20 cellular contexts compared by ENCODE assay signal in the genomic region with DNA sequence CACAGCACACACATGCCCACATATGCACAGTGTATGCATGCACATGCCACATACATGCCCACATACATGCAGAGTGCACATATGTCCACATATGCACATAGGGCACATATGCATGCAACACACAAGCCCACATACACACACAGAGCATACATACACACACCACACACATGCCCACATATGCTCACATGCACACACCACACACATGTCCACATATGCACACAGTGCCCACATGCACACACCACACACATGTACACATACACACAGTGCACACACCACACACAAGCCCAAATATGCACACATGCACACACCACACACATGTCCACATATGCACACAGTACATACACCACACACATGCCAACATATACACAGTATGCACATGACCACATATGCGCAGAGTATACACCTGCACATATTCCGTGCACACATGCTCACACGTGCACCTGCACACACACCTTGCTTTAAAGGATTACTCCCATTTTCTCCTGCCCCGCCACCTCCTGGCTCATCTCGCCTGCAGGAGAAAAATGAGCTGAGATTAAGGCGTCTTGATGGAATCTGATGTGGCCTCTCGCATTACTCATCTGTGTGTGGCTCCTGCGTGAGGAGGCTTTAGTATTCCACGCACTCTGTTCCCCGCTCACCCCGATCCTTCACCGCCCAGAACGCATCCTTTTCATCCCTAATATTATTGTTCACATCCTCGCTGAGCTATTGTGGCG.
"Had no signal": no experiment of that assay in that cellular context is flagged by ENCODE, and none has a peak within 500 bp of the region (broad histone marks: within the 10 kb centered on the region; RNA-seq: fewer than 3 reads in every experiment).

No MANE protein-coding gene starts in this region.

- H3K27ac ChIP-seq: gastrocnemius medialis, heart right ventricle, thyroid gland, vagina had no signal

- H3K4me1 Mint-ChIP-seq: activated CD4-positive, alpha-beta T cell treated with anti-CD3 and anti-CD28 coated beads for 36 hours; activated naive CD8-positive, alpha-beta T cell treated with anti-CD3 and anti-CD28 coated beads, Interleukin-2, amount 10 ng/mL, durations not matched to agents 7 days and 5 days; memory B cell; naive B cell had no signal

- H3K4me3 Mint-ChIP-seq: activated CD4-positive, alpha-beta T cell treated with anti-CD3 and anti-CD28 coated beads for 36 hours; activated naive CD8-positive, alpha-beta T cell treated with anti-CD3 and anti-CD28 coated beads, Interleukin-2, amount 10 ng/mL, durations not matched to agents 7 days and 5 days; activated T-helper 1 cell treated with anti-CD3 and anti-CD28 coated beads, Interleukin-12 subunit alpha, Interleukin-12 subunit beta, Interleukin-2, Interleukin-4 antibody, amounts not matched to agents 30 ng/mL and 10 ng/mL and 1 ng/mL, durations not matched to agents 14 hours and 24 hours and 36 hours; memory B cell had no signal

- H3K27me3 ChIP-seq: thyroid gland, vagina had no signal

- H3K4me1 ChIP-seq: gastrocnemius medialis, heart right ventricle, vagina had no signal

- H3K27ac Mint-ChIP-seq: activated CD4-positive, alpha-beta T cell treated with anti-CD3 and anti-CD28 coated beads for 36 hours; activated naive CD8-positive, alpha-beta T cell treated with anti-CD3 and anti-CD28 coated beads, Interleukin-2, amount 10 ng/mL, durations not matched to agents 7 days and 5 days; activated T-helper 1 cell treated with anti-CD3 and anti-CD28 coated beads, Interleukin-12 subunit alpha, Interleukin-12 subunit beta, Interleukin-2, Interleukin-4 antibody, amounts not matched to agents 30 ng/mL and 10 ng/mL and 1 ng/mL, durations not matched to agents 14 hours and 24 hours and 36 hours; memory B cell; naive B cell had no signal

- H3K36me3 ChIP-seq: gastrocnemius medialis, heart right ventricle, thyroid gland, vagina had no signal

- DNase-seq: activated CD4-positive, alpha-beta T cell treated with anti-CD3 and anti-CD28 coated beads for 36 hours; activated CD4-positive, alpha-beta T cell treated with anti-CD3 and anti-CD28 coated beads, Interleukin-2, amount 50 U/mL, for 48 hours; activated naive CD8-positive, alpha-beta T cell treated with anti-CD3 and anti-CD28 coated beads, Interleukin-2, amount 10 ng/mL, durations not matched to agents 7 days and 5 days; central memory CD4-positive, alpha-beta T cell; gastrocnemius medialis; heart right ventricle; kidney glomerular epithelial cell; left ventricle myocardium superior; mucosa of descending colon; naive B cell; retina; stimulated activated CD4-positive, alpha-beta T cell treated with anti-CD3 and anti-CD28 coated beads, Interleukin-1b, Interleukin-23, amount 100 ng/mL, for 48 hours; stimulated activated CD8-positive, alpha-beta memory T cell treated with anti-CD3 and anti-CD28 coated beads, Interleukin-4, amount 100 ng/mL, for 48 hours; stimulated activated naive CD4-positive, alpha-beta T cell; thyroid gland had no signal

- H3K9me3 ChIP-seq: gastrocnemius medialis, heart right ventricle, mucosa of descending colon, thyroid gland, vagina had no signal

- ATAC-seq: activated CD4-positive, alpha-beta T cell treated with anti-CD3 and anti-CD28 coated beads for 36 hours; esophagus mucosa; gastrocnemius medialis; heart right ventricle; left ventricle myocardium superior; mucosa of descending colon had no signal

- H3K36me3 Mint-ChIP-seq: activated naive CD8-positive, alpha-beta T cell treated with anti-CD3 and anti-CD28 coated beads, Interleukin-2, amount 10 ng/mL, durations not matched to agents 7 days and 5 days; memory B cell; naive B cell had no signal

- H3K4me3 ChIP-seq: gastrocnemius medialis, heart right ventricle, mucosa of descending colon, thyroid gland, vagina had no signal

- FAIRE-seq: colon had no signal

- H3K9me3 Mint-ChIP-seq: activated T-helper 1 cell treated with anti-CD3 and anti-CD28 coated beads, Interleukin-12 subunit alpha, Interleukin-12 subunit beta, Interleukin-2, Interleukin-4 antibody, amounts not matched to agents 30 ng/mL and 10 ng/mL and 1 ng/mL, durations not matched to agents 14 hours and 24 hours and 36 hours; memory B cell had no signal
